8 cellular contexts compared by ENCODE assay signal in the genomic region with DNA sequence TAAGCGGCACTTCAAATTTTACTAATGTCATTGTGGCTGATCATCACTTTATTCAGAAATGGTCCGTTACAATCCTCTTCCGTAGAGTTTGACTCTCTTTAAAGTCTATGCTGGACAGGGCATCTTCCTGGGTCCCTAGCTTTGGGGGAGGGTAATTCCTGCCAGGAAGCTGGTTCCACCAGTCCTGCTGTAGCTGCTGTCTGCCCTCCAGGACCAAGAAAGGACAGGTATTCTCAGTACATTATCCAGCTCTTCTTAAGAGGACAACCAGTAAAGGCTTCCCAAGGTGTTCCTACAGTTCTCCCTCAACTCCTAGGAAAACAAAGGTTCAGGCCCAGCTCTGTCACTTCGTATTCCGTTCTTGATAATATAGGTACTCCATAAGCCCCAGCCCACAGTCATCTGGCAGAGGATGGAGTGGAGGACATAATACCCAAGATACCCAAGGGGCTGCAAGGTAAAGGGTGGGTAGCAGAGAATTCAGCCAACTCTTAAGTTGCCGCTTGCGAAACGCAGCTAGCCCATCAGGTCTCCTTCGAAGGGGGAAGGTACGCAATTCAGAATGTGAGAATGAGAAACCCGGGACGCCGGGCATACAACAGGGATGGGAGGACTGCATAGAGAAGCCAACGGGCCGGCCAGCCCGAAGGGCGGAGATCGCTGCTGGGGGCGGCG. TPM values are rescaled to one million over a fixed set of nuclear protein-coding genes. Genes with fewer than 3 reads are reported as not detected.
DNase-seq lines count a peak whose midpoint lies in the region; ATAC-seq lines count a peak whose summit lies in the region.

No MANE protein-coding gene starts in this region.

- H3K4me1 Mint-ChIP-seq in activated naive CD8-positive, alpha-beta T cell treated with anti-CD3 and anti-CD28 coated beads for 36 hours: peaks cover 19% of the 10 kb centered on the region
- H3K4me1 Mint-ChIP-seq in stimulated activated effector memory CD8-positive, alpha-beta T cell treated with anti-CD3 and anti-CD28 coated beads, Interleukin-12 subunit alpha, Interleukin-12 subunit beta, amount 100 ng/mL, for 72 hours: peaks cover 27% of the 10 kb centered on the region

- peaks cover 8% of the 10 kb centered on the region; the same call in 1 of the 2 replicates for H3K4me1 ChIP-seq in iPS-20b (ENCODE audit: insufficient read depth, low read length)

- H3K4me3 Mint-ChIP-seq in activated naive CD8-positive, alpha-beta T cell treated with anti-CD3 and anti-CD28 coated beads for 36 hours: peak overlapping the region; percentile 95
- H3K4me3 Mint-ChIP-seq in stimulated activated effector memory CD8-positive, alpha-beta T cell treated with anti-CD3 and anti-CD28 coated beads, Interleukin-12 subunit alpha, Interleukin-12 subunit beta, amount 100 ng/mL, for 72 hours: peak overlapping the region; percentile 99

- H3K4me3 ChIP-seq in iPS-20b (ENCODE audit: low read length): peak overlapping the region; percentile 87

- peaks cover 16% of the 10 kb centered on the region for H3K36me3 ChIP-seq in KOPT-K1 (ENCODE audit: insufficient read depth, low read length)
- no peaks in the 10 kb centered on the region for H3K36me3 ChIP-seq in iPS-20b (ENCODE audit: insufficient read depth, low read depth, low read length)

- DNase-seq in SIG-M5 treated with dmso at 0.1 percent for 504 hours (lab: John Stamatoyannopoulos, UW; ENCODE audit: unreplicated experiment): peak; percentile 53
- no peak for DNase-seq in SIG-M5 (lab: John Stamatoyannopoulos, UW)
- DNase-seq in activated naive CD8-positive, alpha-beta T cell treated with anti-CD3 and anti-CD28 coated beads for 36 hours: no peak
- no peak for DNase-seq in stimulated activated effector memory CD8-positive, alpha-beta T cell treated with anti-CD3 and anti-CD28 coated beads, Interleukin-12 subunit alpha, Interleukin-12 subunit beta, amount 100 ng/mL, for 72 hours (ENCODE audit: low spot score in 2 of 2)
- DNase-seq in GOT3 (lab: John Stamatoyannopoulos, UW): no peak
- DNase-seq in HCEC 1CT: no peak

- peaks cover 12% of the 10 kb centered on the region for H3K9me3 ChIP-seq in KOPT-K1 (ENCODE audit: insufficient read depth, low read length, poor library complexity, severe bottlenecking)
- H3K9me3 ChIP-seq in iPS-20b (ENCODE audit: insufficient read depth, low read depth, low read length): no peaks in the 10 kb centered on the region

- H3K27me3 ChIP-seq in iPS-20b (ENCODE audit: insufficient read depth, low read length): no peaks in the 10 kb centered on the region

- no peak for ATAC-seq in stimulated activated effector memory CD8-positive, alpha-beta T cell treated with anti-CD3 and anti-CD28 coated beads, Interleukin-12 subunit alpha, Interleukin-12 subunit beta, amount 100 ng/mL, for 72 hours

- peak overlapping the region; percentile 84 for H3K27ac ChIP-seq in KOPT-K1 (ENCODE audit: low read depth, low read length, poor library complexity, severe bottlenecking)
- no peak overlapping the region for H3K27ac ChIP-seq in iPS-20b (ENCODE audit: low read length)

- peaks cover 1% of the 10 kb centered on the region for H3K36me3 Mint-ChIP-seq in activated naive CD8-positive, alpha-beta T cell treated with anti-CD3 and anti-CD28 coated beads for 36 hours
- H3K36me3 Mint-ChIP-seq in stimulated activated effector memory CD8-positive, alpha-beta T cell treated with anti-CD3 and anti-CD28 coated beads, Interleukin-12 subunit alpha, Interleukin-12 subunit beta, amount 100 ng/mL, for 72 hours: peaks cover 22% of the 10 kb centered on the region

- H3K27me3 Mint-ChIP-seq in activated naive CD8-positive, alpha-beta T cell treated with anti-CD3 and anti-CD28 coated beads for 36 hours: peaks cover 7% of the 10 kb centered on the region

- H3K9me3 Mint-ChIP-seq in activated naive CD8-positive, alpha-beta T cell treated with anti-CD3 and anti-CD28 coated beads for 36 hours: peaks cover 5% of the 10 kb centered on the region
- H3K9me3 Mint-ChIP-seq in stimulated activated effector memory CD8-positive, alpha-beta T cell treated with anti-CD3 and anti-CD28 coated beads, Interleukin-12 subunit alpha, Interleukin-12 subunit beta, amount 100 ng/mL, for 72 hours: peaks cover 2% of the 10 kb centered on the region

- peak overlapping the region; percentile 92; the same call in 1 of the 2 replicates for H3K9ac ChIP-seq in iPS-20b (ENCODE audit: low read depth, low read length)

- peak overlapping the region; percentile 26 for H3K27ac Mint-ChIP-seq in activated naive CD8-positive, alpha-beta T cell treated with anti-CD3 and anti-CD28 coated beads for 36 hours
- H3K27ac Mint-ChIP-seq in stimulated activated effector memory CD8-positive, alpha-beta T cell treated with anti-CD3 and anti-CD28 coated beads, Interleukin-12 subunit alpha, Interleukin-12 subunit beta, amount 100 ng/mL, for 72 hours: peak overlapping the region; percentile 99

RNA-seq across cellular contexts. Expression of gene CDK19, which starts 1.3 kb away (rescaled TPM):
- total RNA-seq in activated naive CD8-positive, alpha-beta T cell treated with anti-CD3 and anti-CD28 coated beads for 36 hours: 1 to 10 TPM; 8.8 to 9.2 TPM
